ENCODE assay signal across 14 cellular contexts in the genomic region with DNA sequence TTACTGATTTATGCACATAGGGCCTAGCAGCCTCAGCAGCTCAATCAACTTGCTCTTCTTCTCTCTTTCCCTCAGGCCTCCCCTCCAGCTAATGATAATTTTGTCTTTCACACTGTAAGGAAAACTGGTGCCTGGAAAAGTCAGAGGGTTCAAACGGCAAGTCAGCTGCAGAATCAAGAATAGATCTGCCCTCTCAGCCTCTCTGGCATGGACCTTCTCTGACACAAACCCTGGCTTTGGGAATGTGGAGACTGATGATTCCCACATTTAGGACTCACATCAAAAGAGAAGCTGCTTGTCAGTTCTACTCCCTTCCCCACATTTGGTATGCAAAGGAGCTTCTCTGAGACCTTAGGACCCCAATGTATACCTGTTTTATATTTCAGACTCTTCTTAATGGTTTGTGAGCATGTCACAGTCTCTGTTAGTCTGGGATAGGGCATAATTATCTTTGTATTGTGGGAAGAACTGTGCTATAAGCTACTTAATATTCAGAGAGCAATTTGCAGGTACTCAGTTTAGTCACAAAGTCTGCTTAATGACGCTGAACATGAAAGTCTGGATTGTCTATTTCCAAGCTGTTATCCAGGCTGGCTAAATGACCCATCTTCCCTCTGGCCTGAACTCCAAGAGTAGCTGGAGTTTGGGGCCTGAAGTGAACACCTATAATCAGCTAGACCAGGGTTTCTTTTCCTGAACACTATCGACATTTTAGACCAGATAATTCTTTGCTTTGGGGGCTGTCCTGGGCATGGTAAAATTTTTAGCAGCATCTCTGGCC. TPM values are rescaled to one million over a fixed set of nuclear protein-coding genes. Genes with fewer than 3 reads are reported as not detected.
DNase-seq lines count a peak whose midpoint lies in the region; ATAC-seq and TF ChIP-seq lines count a peak whose summit lies in the region.
"Had no signal": no experiment of that assay in that cellular context is flagged by ENCODE, and none has a peak within 500 bp of the region (broad histone marks: within the 10 kb centered on the region; RNA-seq: fewer than 3 reads in every experiment).

No MANE protein-coding gene starts in this region.

- H2AFZ ChIP-seq in mammary epithelial cell (ENCODE audit: low read depth, low read length) (no peak overlapping the region), PC-3 (ENCODE audit: low read length) (no peak overlapping the region)

- H3K79me2 ChIP-seq in mammary epithelial cell (ENCODE audit: insufficient read depth, low read length) (no peaks in the 10 kb centered on the region), PC-3 (ENCODE audit: low read length) (no peaks in the 10 kb centered on the region)

- H3K27ac Mint-ChIP-seq in MCF 10A (ENCODE audit: low read depth, unreplicated experiment) (no peak overlapping the region), T-helper 17 cell (no peak overlapping the region), WTC11 (no peak overlapping the region)
- H3K27ac Mint-ChIP-seq: CD4-positive, CD25-positive, alpha-beta regulatory T cell had no signal

- H4K20me1 ChIP-seq in mammary epithelial cell (ENCODE audit: insufficient read depth, low read length): no peaks in the 10 kb centered on the region
- no peaks in the 10 kb centered on the region for H4K20me1 ChIP-seq in PC-3 (ENCODE audit: low read length)

- H3K27ac ChIP-seq in mammary epithelial cell (ENCODE audit: insufficient read depth, low read depth, low read length): no peak overlapping the region
- no peak overlapping the region for H3K27ac ChIP-seq in PC-3 (ENCODE audit: low read length)
- no peak overlapping the region for H3K27ac ChIP-seq in foreskin keratinocyte
- H3K27ac ChIP-seq: Peyer's patch had no signal

- H3K36me3 Mint-ChIP-seq in MCF 10A (ENCODE audit: insufficient read depth, unreplicated experiment) (no peaks in the 10 kb centered on the region), T-helper 17 cell (ENCODE audit: low read depth) (peaks cover 2% of the 10 kb centered on the region), WTC11 (no peaks in the 10 kb centered on the region)
- H3K36me3 Mint-ChIP-seq: CD4-positive, CD25-positive, alpha-beta regulatory T cell had no signal

- H3K4me3 Mint-ChIP-seq in MCF 10A (ENCODE audit: unreplicated experiment) (no peak overlapping the region), T-helper 17 cell (no peak overlapping the region), WTC11 (no peak overlapping the region)
- H3K4me3 Mint-ChIP-seq: CD4-positive, CD25-positive, alpha-beta regulatory T cell had no signal

- BruUV-seq in MCF 10A (replicated peaks; lab: Mats Ljungman, UMichigan) (no TSS peak), mammary epithelial cell (replicated peaks; lab: Mats Ljungman, UMichigan) (no TSS peak), PC-3 (replicated peaks; lab: Mats Ljungman, UMichigan) (no TSS peak)

- H3K36me3 ChIP-seq in mammary epithelial cell (ENCODE audit: insufficient read depth, low read length): no peaks in the 10 kb centered on the region
- H3K36me3 ChIP-seq in PC-3 (ENCODE audit: low read depth, low read length): no peaks in the 10 kb centered on the region
- H3K36me3 ChIP-seq: HAP-1, Peyer's patch had no signal

- TF ChIP-seq CTCF in MCF 10A (IDR thresholded peaks at IDR 0.05; ENCODE audit: unreplicated experiment) (no peak), mammary epithelial cell (conservative IDR thresholded peaks at IDR 0.05 in 1 of 2, IDR thresholded peaks at IDR 0.05 in 1 of 2; ENCODE audit: extremely low read depth in 1 of 2, insufficient read depth in 1 of 2, low read depth in 1 of 2, low read length in 2 of 2) (no peak), PC-3 (conservative IDR thresholded peaks at IDR 0.05; ENCODE audit: low read depth, low read length) (no peak), foreskin keratinocyte (conservative IDR thresholded peaks at IDR 0.05) (no peak), GM13977 (IDR thresholded peaks at IDR 0.05; ENCODE audit: extremely low read depth, insufficient read depth, missing control alignments) (no peak), WTC11 (IDR thresholded peaks at IDR 0.05) (no peak)

- no peaks in the 10 kb centered on the region for H3K9me3 Mint-ChIP-seq in MCF 10A (ENCODE audit: unreplicated experiment)
- no peaks in the 10 kb centered on the region for H3K9me3 Mint-ChIP-seq in WTC11
- H3K9me3 Mint-ChIP-seq: CD4-positive, CD25-positive, alpha-beta regulatory T cell had no signal

- no peak for ATAC-seq in PC-3
- peak; percentile 57 for ATAC-seq in foreskin keratinocyte
- ATAC-seq in T-helper 17 cell: no peak
- ATAC-seq in WTC11: no peak

- H3K27me3 ChIP-seq in mammary epithelial cell (ENCODE audit: insufficient read depth, low read length): peaks cover 2% of the 10 kb centered on the region
- no peaks in the 10 kb centered on the region for H3K27me3 ChIP-seq in PC-3 (ENCODE audit: low read length)
- H3K27me3 ChIP-seq in foreskin keratinocyte: peaks cover 10% of the 10 kb centered on the region
- H3K27me3 ChIP-seq: Peyer's patch had no signal

- H3K4me1 Mint-ChIP-seq in MCF 10A (ENCODE audit: insufficient read depth, unreplicated experiment) (peaks cover 13% of the 10 kb centered on the region), T-helper 17 cell (no peaks in the 10 kb centered on the region), WTC11 (peaks cover 20% of the 10 kb centered on the region)
- H3K4me1 Mint-ChIP-seq: CD4-positive, CD25-positive, alpha-beta regulatory T cell had no signal

- H3K9me3 ChIP-seq in mammary epithelial cell (replicated peaks; ENCODE audit: insufficient read depth, low read length): no peaks in the 10 kb centered on the region
- no peaks in the 10 kb centered on the region for H3K9me3 ChIP-seq in PC-3 (ENCODE audit: low read length)
- no peaks in the 10 kb centered on the region for H3K9me3 ChIP-seq in T-helper 17 cell (ENCODE audit: control insufficient read depth, low read length, poor library complexity, severe bottlenecking)
- H3K9me3 ChIP-seq: HAP-1, Peyer's patch had no signal

- H3K4me1 ChIP-seq in mammary epithelial cell (ENCODE audit: insufficient read depth, low read length) (no peaks in the 10 kb centered on the region), PC-3 (ENCODE audit: insufficient read depth, low read length) (peaks cover 47% of the 10 kb centered on the region), foreskin keratinocyte (peaks cover 9% of the 10 kb centered on the region)
- H3K4me1 ChIP-seq: HAP-1, Peyer's patch had no signal

- dilution Hi-C loops in mammary epithelial cell (cut with HindIII; ENCODE audit: low sequenced_read_pairs): no loop called here

- H3K27me3 Mint-ChIP-seq in MCF 10A (ENCODE audit: insufficient read depth, unreplicated experiment) (peaks cover 17% of the 10 kb centered on the region), T-helper 17 cell (peaks cover 34% of the 10 kb centered on the region), WTC11 (ENCODE audit: low read depth) (no peaks in the 10 kb centered on the region)

- POLR2A ChIA-PET in MCF 10A (lab: Yijun Ruan, JAX): interaction anchor here (0.6 to 0.9 kb wide), 2 partner anchors 11 to 181 kb away, joined by 3 read pairs; no protein-coding TSS in a partner anchor
- POLR2A ChIA-PET in PC-3 (lab: Charles Lee; ENCODE audit: unreplicated experiment): no interaction called here
- POLR2A ChIA-PET in WTC11 (lab: Charles Lee): no interaction called here

- H3K4me3 ChIP-seq in mammary epithelial cell (replicated peaks in 1 of 3; ENCODE audit: insufficient read depth in 1 of 3, low read depth in 2 of 3, low read length in 3 of 3): no peak overlapping the region
- no peak overlapping the region for H3K4me3 ChIP-seq in PC-3 (ENCODE audit: low read length)
- H3K4me3 ChIP-seq: HAP-1, Peyer's patch had no signal

- no peaks in the 10 kb centered on the region for H3K9me2 ChIP-seq in PC-3 (replicated peaks; ENCODE audit: low read length)

- WGBS in mammary epithelial cell (ENCODE audit: low coverage, missing lambda C conversion rate): 98% methylated on average over 3 of the region's 3 CpGs

- peak; percentile 34 for DNase-seq in MCF 10A (ENCODE audit: unreplicated experiment)
- DNase-seq in mammary epithelial cell: no peak
- peak; percentile 29 for DNase-seq in PC-3
- no peak for DNase-seq in foreskin keratinocyte
- DNase-seq in NCI-H2029 treated with DMSO at 0.1 percent for 48 hours (lab: John Stamatoyannopoulos, UW): no peak
- DNase-seq in T-helper 17 cell: no peak
- no peak for DNase-seq in GM13977 (ENCODE audit: low spot score)
- DNase-seq in WTC11 (ENCODE audit: low spot score): no peak
- DNase-seq: CD4-positive, CD25-positive, alpha-beta regulatory T cell; NCI-H1436; NCI-H2107; Peyer's patch; SHP77 had no signal

- intact Hi-C loops in MCF 10A (cut with micrococcal nuclease) (no loop called here), mammary epithelial cell (cut with micrococcal nuclease) (no loop called here), PC-3 (cut with micrococcal nuclease) (loop anchor here (2.0 kb wide), 1 partner anchor 13 kb away; no protein-coding TSS in a partner anchor)

- CTCF ChIA-PET in MCF 10A (lab: Yijun Ruan, JAX): interaction anchor here (0.5 to 4.1 kb wide), 8 partner anchors 8 to 154 kb away, joined by 3 to 23 read pairs (median 6); no protein-coding TSS in a partner anchor
- CTCF ChIA-PET in mammary epithelial cell (lab: Charles Lee; ENCODE audit: low non-redundant PET): no interaction called here
- CTCF ChIA-PET in PC-3 (lab: Charles Lee): no interaction called here
- CTCF ChIA-PET in WTC11 (lab: Charles Lee): interaction anchor here (0.5 to 2.8 kb wide), 4 partner anchors 19 to 53 kb away, joined by 3 to 11 read pairs (median 6); no protein-coding TSS in a partner anchor

- H3K4me2 ChIP-seq in mammary epithelial cell (ENCODE audit: insufficient read depth, low read depth, low read length): no peak overlapping the region
- no peak overlapping the region for H3K4me2 ChIP-seq in PC-3 (ENCODE audit: low read length)

- H3F3A ChIP-seq in PC-3 (ENCODE audit: low read length, unreplicated experiment): no peaks in the 10 kb centered on the region

- H3K9ac ChIP-seq in mammary epithelial cell (ENCODE audit: insufficient read depth, low read length): no peak overlapping the region
- no peak overlapping the region for H3K9ac ChIP-seq in PC-3 (ENCODE audit: low read length)

- in situ Hi-C loops in mammary epithelial cell (cut with MboI; ENCODE audit: low sequenced_read_pairs in 2 of 2) (no loop called here), GM13977 (cut with MboI; ENCODE audit: low pct_unique_long_range_greater_than_20kb, low sequenced_read_pairs, unreplicated experiment) (no loop called here)

TF ChIP-seq in WTC11, 78 proteins besides CTCF, POLR2A, EP300 and RAD21 (continues in another document):
- no peak for TF ChIP-seq ZNF416 (CRISPR knock-in tag; IDR thresholded peaks at IDR 0.05)

RNA-seq across cellular contexts. Expression of a gene that starts 52.2 kb away (rescaled TPM):
- total RNA-seq in MCF 10A (2022) (3.8 and 4.9 TPM in 2 replicates), mammary epithelial cell (10 to 100 TPM; 11.2 to 16.2 TPM), PC-3 (2014; rRNA removed) (1.0 and 2.1 TPM in 2 replicates), foreskin keratinocyte (9.9 and 12.3 TPM in 2 replicates), T-helper 17 cell (1 to 10 TPM; 7.9 to 8.7 TPM), WTC11 (2021) (4.4 to 4.8 TPM (median 4.7 TPM) in 3 replicates)
- polyA plus RNA-seq in mammary epithelial cell (15.5 TPM), foreskin keratinocyte (6.1 and 8.3 TPM in 2 replicates)
- polyA minus RNA-seq in mammary epithelial cell: 7.4 TPM

Comparison
In these comparisons a context has a peak if more than half of its experiments do, and no peak if none do; other contexts are left out.
1. DNase-seq: peak in MCF 10A (single experiment) and PC-3 (single experiment); none in mammary epithelial cell (single experiment), foreskin keratinocyte (0 of 2), NCI-H2029 treated with DMSO at 0.1 percent for 48 hours (single experiment), T-helper 17 cell (0 of 3), GM13977 (single experiment) and WTC11 (single experiment).
2. CTCF ChIA-PET loops: an anchor here in MCF 10A (0.5 to 4.1 kb wide) and WTC11 (0.5 to 2.8 kb wide); none called in mammary epithelial cell and PC-3.